Comparison of ENCODE assay signal across 1 cellular context in genomic region chr11:95517453-95517852, GRCh38.
TF ChIP-seq lines count a peak whose summit lies in the region.

No MANE protein-coding gene starts in this region.

TF ChIP-seq in K562, 482 proteins besides CTCF, POLR2A, EP300 and RAD21 (continued from another document):
- peak in 1 of 2 experiments; percentile 22; a peak in 1 of 4 replicates for TF ChIP-seq TRIM24 (IDR thresholded peaks at IDR 0.05)
- peak; percentile 58; the same call in 1 of the 2 replicates for TF ChIP-seq ATF3 (IDR thresholded peaks at IDR 0.05)
- TF ChIP-seq ATF3 (CRISPR knock-in tag; conservative IDR thresholded peaks at IDR 0.05), result no peak
- TF ChIP-seq PKNOX1 (IDR thresholded peaks at IDR 0.05), result peak; percentile 64
- TF ChIP-seq ZSCAN32 (CRISPR knock-in tag; IDR thresholded peaks at IDR 0.05), result no peak
- TF ChIP-seq GMEB1 (CRISPR knock-in tag; IDR thresholded peaks at IDR 0.05), result no peak
- no peak for TF ChIP-seq CEBPG (CRISPR knock-in tag; IDR thresholded peaks at IDR 0.05)
- TF ChIP-seq CEBPG (tag; conservative IDR thresholded peaks at IDR 0.05 in 1 of 2, IDR thresholded peaks at IDR 0.05 in 1 of 2), result peak; percentile 48 to 71; a peak in 3 of 4 replicates
- peak; percentile 5 for TF ChIP-seq MEIS2 (IDR thresholded peaks at IDR 0.05; ENCODE audit: partially characterized antibody)
- TF ChIP-seq CBX8 (IDR thresholded peaks at IDR 0.05; ENCODE audit: borderline replicate concordance, extremely low read depth, low read depth, low read length, poor library complexity, severe bottlenecking), result no peak
- no peak for TF ChIP-seq ZNF668 (CRISPR knock-in tag; IDR thresholded peaks at IDR 0.05)
- TF ChIP-seq, protein P1, sequence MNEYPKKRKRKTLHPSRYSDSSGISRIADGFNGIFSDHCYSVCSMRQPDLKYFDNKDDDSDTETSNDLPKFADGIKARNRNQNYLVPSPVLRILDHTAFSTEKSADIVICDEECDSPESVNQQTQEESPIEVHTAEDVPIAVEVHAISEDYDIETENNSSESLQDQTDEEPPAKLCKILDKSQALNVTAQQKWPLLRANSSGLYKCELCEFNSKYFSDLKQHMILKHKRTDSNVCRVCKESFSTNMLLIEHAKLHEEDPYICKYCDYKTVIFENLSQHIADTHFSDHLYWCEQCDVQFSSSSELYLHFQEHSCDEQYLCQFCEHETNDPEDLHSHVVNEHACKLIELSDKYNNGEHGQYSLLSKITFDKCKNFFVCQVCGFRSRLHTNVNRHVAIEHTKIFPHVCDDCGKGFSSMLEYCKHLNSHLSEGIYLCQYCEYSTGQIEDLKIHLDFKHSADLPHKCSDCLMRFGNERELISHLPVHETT (CRISPR knock-in tag; conservative IDR thresholded peaks at IDR 0.05 in 1 of 2, IDR thresholded peaks at IDR 0.05 in 1 of 2), result no peak
TF ChIP-seq in K562: peak in this region for 6.
